22 cellular contexts compared by ENCODE assay signal in the genomic region with DNA sequence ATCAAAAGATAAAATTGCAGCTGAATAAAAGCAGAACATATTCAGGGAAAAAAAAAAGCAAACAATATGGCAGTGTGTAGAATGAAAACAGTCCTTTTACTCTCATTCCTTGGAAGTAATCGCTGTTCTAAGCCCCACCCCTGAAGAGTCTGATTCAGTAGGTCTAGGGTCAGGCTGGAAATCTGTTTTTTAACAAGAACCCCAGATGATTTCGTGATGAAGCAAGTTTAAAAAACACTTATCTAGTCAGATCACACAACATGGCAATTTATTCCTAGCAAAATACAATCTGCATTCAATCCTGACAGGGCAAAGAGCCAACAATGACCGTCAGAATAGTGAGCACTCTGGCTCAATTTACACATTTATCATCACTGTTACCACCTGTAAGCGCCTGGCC.
"Had no signal": no experiment of that assay in that cellular context is flagged by ENCODE, and none has a peak within 500 bp of the region (broad histone marks: within the 10 kb centered on the region; RNA-seq: fewer than 3 reads in every experiment).

No MANE protein-coding gene starts in this region.

- H3K9me3 ChIP-seq: esophagus muscularis mucosa, gastrocnemius medialis, lower lobe of right lung, neutrophil, right lobe of liver had no signal

- H3K36me3 ChIP-seq: esophagus muscularis mucosa, gastrocnemius medialis, lower lobe of right lung, neutrophil, right lobe of liver had no signal

- H3K4me3 ChIP-seq: esophagus muscularis mucosa, gastrocnemius medialis, lower lobe of right lung, right lobe of liver had no signal

- H3K27me3 ChIP-seq: esophagus muscularis mucosa, gastrocnemius medialis, neutrophil, right lobe of liver had no signal

- DNase-seq: activated CD4-positive, alpha-beta T cell treated with anti-CD3 and anti-CD28 coated beads, Interleukin-2, amount 10 ng/mL, durations not matched to agents 7 days and 5 days; activated CD8-positive, alpha-beta T cell treated with anti-CD3 and anti-CD28 coated beads, Interleukin-2, amount 10 ng/mL, durations not matched to agents 7 days and 5 days; activated naive CD4-positive, alpha-beta T cell treated with anti-CD3 and anti-CD28 coated beads for 36 hours; activated T-cell treated with anti-CD3 and anti-CD28 coated beads, Interleukin-2, amount 50 U/mL, for 24 hours; aorta; dermis blood vessel endothelial cell; effector memory CD4-positive, alpha-beta T cell; gastrocnemius medialis; head of caudate nucleus; lower lobe of right lung; right lobe of liver; small intestine; stimulated activated CD4-positive, alpha-beta T cell treated with anti-CD3 and anti-CD28 coated beads, Interleukin-15, amount 100 ng/mL, for 24 hours; stimulated activated CD4-positive, alpha-beta T cell treated with anti-CD3 and anti-CD28 coated beads, Interleukin-2, amount 100 ng/mL, for 48 hours; stimulated activated naive CD8-positive, alpha-beta T cell treated with anti-CD3 and anti-CD28 coated beads, Interleukin-15, amount 100 ng/mL, for 72 hours; T1000; trophoblast cell had no signal

- H3K9ac ChIP-seq: parathyroid adenoma had no signal

- ATAC-seq: activated CD4-positive, CD25-positive, alpha-beta regulatory T cell treated with anti-CD3 and anti-CD28 coated beads, Interleukin-2, amount 50 U/mL, for 24 hours; activated CD8-positive, alpha-beta T cell treated with anti-CD3 and anti-CD28 coated beads, Interleukin-2, amount 10 ng/mL, durations not matched to agents 7 days and 5 days; gastrocnemius medialis; lower lobe of right lung; natural killer cell treated with Interleukin-12 subunit alpha and Interleukin-12 subunit beta and Interleukin-15 and Interleukin-18, amount 100 ng/mL, for 72 hours; right lobe of liver; stimulated activated naive CD8-positive, alpha-beta T cell treated with anti-CD3 and anti-CD28 coated beads, Interleukin-15, amount 100 ng/mL, for 72 hours had no signal

- H3K4me1 ChIP-seq: esophagus muscularis mucosa, lower lobe of right lung, parathyroid adenoma, right lobe of liver had no signal
